ENCODE assay signal across 9 cellular contexts in the genomic region with DNA sequence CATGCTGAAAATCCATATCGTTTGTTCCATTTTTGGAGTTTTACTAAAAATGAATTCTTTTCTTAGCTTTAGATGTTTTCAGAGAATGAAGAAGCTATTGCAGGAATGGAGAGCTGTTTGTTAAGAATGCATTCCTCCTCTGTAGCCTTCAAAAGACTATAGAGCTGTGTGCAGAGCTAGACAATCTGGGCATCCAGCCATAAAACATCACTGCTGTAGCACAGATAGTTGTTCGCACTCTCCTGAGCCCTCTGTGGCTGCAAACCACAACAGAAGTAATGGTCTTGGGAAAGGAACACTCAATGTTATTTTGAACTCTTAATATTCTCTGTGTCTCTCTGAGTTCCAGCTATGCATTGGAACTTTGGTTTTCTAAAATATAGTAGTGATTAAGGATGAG. TPM values are rescaled to one million over a fixed set of nuclear protein-coding genes. Genes with fewer than 3 reads are reported as not detected.
DNase-seq lines count a peak whose midpoint lies in the region; ATAC-seq, FAIRE-seq and TF ChIP-seq lines count a peak whose summit lies in the region.
"Had no signal": no experiment of that assay in that cellular context is flagged by ENCODE, and none has a peak within 500 bp of the region (broad histone marks: within the 10 kb centered on the region; RNA-seq: fewer than 3 reads in every experiment).

No MANE protein-coding gene starts in this region.

- H2BK15ac ChIP-seq in IMR-90 (ENCODE audit: low read depth, low read length), result no peak overlapping the region

- H4K5ac ChIP-seq in IMR-90 (ENCODE audit: low read depth, low read length), result no peak overlapping the region

- H3K79me2 ChIP-seq in neural progenitor cell (ENCODE audit: low read depth), result peaks cover 93% of the 10 kb centered on the region

- H3K9me3 ChIP-seq in IMR-90 (ENCODE audit: control insufficient read depth, insufficient read depth, low read length) (no peaks in the 10 kb centered on the region), T-helper 17 cell (ENCODE audit: control insufficient read depth, low read length, poor library complexity, severe bottlenecking) (no peaks in the 10 kb centered on the region), neural progenitor cell (ENCODE audit: low read depth) (no peaks in the 10 kb centered on the region)
- H3K9me3 ChIP-seq: breast epithelium had no signal

- H3K4me2 ChIP-seq in IMR-90 (ENCODE audit: low read depth, low read length) (no peak overlapping the region), neural progenitor cell (peak overlapping the region; percentile 57)

- dilution Hi-C loops in IMR-90 (cut with HindIII; ENCODE audit: low sequenced_read_pairs, unreplicated experiment), result no loop called here

- TF ChIP-seq POLR2A in IMR-90 (IDR thresholded peaks at IDR 0.05; ENCODE audit: low read depth, low read length), result no peak

- no peak overlapping the region for H3K56ac ChIP-seq in IMR-90 (ENCODE audit: extremely low read depth, insufficient read depth, low read length)

- WGBS in IMR-90 (ENCODE audit: extremely low coverage in 2 of 2, insufficient read length in 1 of 2), 2 experiments, result no CpG with 5 or more reads among the region's 2 CpGs

- no peak overlapping the region for H3K18ac ChIP-seq in IMR-90 (ENCODE audit: low read depth, low read length)

- H2AK5ac ChIP-seq in IMR-90 (ENCODE audit: low read depth, low read length), result no peak overlapping the region

- H3K4ac ChIP-seq in IMR-90 (ENCODE audit: low read depth, low read length), result no peak overlapping the region

- H3K9me3 Mint-ChIP-seq in neural progenitor cell, result no peaks in the 10 kb centered on the region

- H2AK9ac ChIP-seq in IMR-90 (replicated peaks; ENCODE audit: low read depth, low read length, poor library complexity), result no peak overlapping the region

- H3K4me3 Mint-ChIP-seq in T-helper 17 cell (peak overlapping the region; percentile 59), neural progenitor cell (peak overlapping the region; percentile 3)

- FAIRE-seq in D721Med (lab: Jason Lieb, UNC), result no peak

- no peaks in the 10 kb centered on the region for H3K27me3 Mint-ChIP-seq in T-helper 17 cell
- no peaks in the 10 kb centered on the region for H3K27me3 Mint-ChIP-seq in neural progenitor cell (ENCODE audit: insufficient read depth, low read depth)

- no peak overlapping the region for H2BK120ac ChIP-seq in IMR-90 (ENCODE audit: low read depth, low read length)

- H3K27me3 ChIP-seq in IMR-90 (ENCODE audit: control insufficient read depth, insufficient read depth, low read length) (no peaks in the 10 kb centered on the region), dorsolateral prefrontal cortex (no peaks in the 10 kb centered on the region), neural progenitor cell (peaks cover 6% of the 10 kb centered on the region)
- H3K27me3 ChIP-seq: breast epithelium had no signal

- peaks cover 45% of the 10 kb centered on the region; the same call in 1 of the 2 replicates for H4K20me1 ChIP-seq in IMR-90 (ENCODE audit: insufficient read depth, low read length)
- peaks cover 88% of the 10 kb centered on the region for H4K20me1 ChIP-seq in neural progenitor cell (ENCODE audit: low read depth)

- H2BK5ac ChIP-seq in IMR-90 (ENCODE audit: low read depth, low read length, poor library complexity, severe bottlenecking), result no peak overlapping the region

- H3K4me3 ChIP-seq in AG09309 (ENCODE audit: control insufficient read depth, low read depth, low read length), result no peak overlapping the region
- H3K4me3 ChIP-seq in IMR-90 (ENCODE audit: insufficient read depth, low read depth, low read length), result no peak overlapping the region
- H3K4me3 ChIP-seq in dorsolateral prefrontal cortex, result peak overlapping the region in 34 of 59 donors; percentile 2 to 90 (median 75)
- H3K4me3 ChIP-seq in neural progenitor cell, result peak overlapping the region; percentile 8
- H3K4me3 ChIP-seq: breast epithelium had no signal

- H4K8ac ChIP-seq in IMR-90 (ENCODE audit: low read depth in 2 of 2, low read length in 2 of 2), result no peak overlapping the region

- H3K27ac ChIP-seq in IMR-90 (ENCODE audit: insufficient read depth, low read length), result no peak overlapping the region
- peak overlapping the region in 38 of 59 donors; percentile 1 to 74 (median 44) for H3K27ac ChIP-seq in dorsolateral prefrontal cortex
- no peak overlapping the region for H3K27ac ChIP-seq in neural progenitor cell
- H3K27ac ChIP-seq: breast epithelium had no signal

- ATAC-seq in IMR-90 (ENCODE audit: low read depth), result peak; percentile 55
- ATAC-seq in T-helper 17 cell, result peak; percentile 64

- no peak overlapping the region for H2AFZ ChIP-seq in IMR-90 (replicated peaks; ENCODE audit: low read length, poor library complexity)
- H2AFZ ChIP-seq in neural progenitor cell (replicated peaks), result no peak overlapping the region

- in situ Hi-C loops in IMR-90 (cut with MboI; ENCODE audit: low sequenced_read_pairs), result no loop called here

- DNase-seq in AG09309 (ENCODE audit: low read depth), result peak; percentile 72
- DNase-seq in IMR-90, result peak; percentile 93
- peak in 1 of 3 donors; percentile 24 for DNase-seq in T-helper 17 cell
- peak in 7 of 10 donors; percentile 52 to 80 (median 62) for DNase-seq in dorsolateral prefrontal cortex
- peak; percentile 74 for DNase-seq in neural progenitor cell (ENCODE audit: low spot score)
- DNase-seq in SW 1271 (lab: John Stamatoyannopoulos, UW), result no peak
- DNase-seq in 8988T, result no peak
- no peak for DNase-seq in D721Med (ENCODE audit: insufficient read length, low spot score)

- H2BK20ac ChIP-seq in IMR-90 (ENCODE audit: low read depth, low read length), result no peak overlapping the region

- TF ChIP-seq RAD21 in IMR-90 (IDR thresholded peaks at IDR 0.05; ENCODE audit: low read length), result no peak

- no peak overlapping the region for H4K91ac ChIP-seq in IMR-90 (ENCODE audit: insufficient read depth, low read depth, low read length)

- peaks cover 62% of the 10 kb centered on the region for H3K4me1 Mint-ChIP-seq in T-helper 17 cell
- peaks cover 52% of the 10 kb centered on the region for H3K4me1 Mint-ChIP-seq in neural progenitor cell

- H3K9ac ChIP-seq in IMR-90 (ENCODE audit: low read depth, low read length) (no peak overlapping the region), neural progenitor cell (no peak overlapping the region)

- TF ChIP-seq CTCF in AG09309 (IDR thresholded peaks at IDR 0.05; ENCODE audit: control insufficient read depth, insufficient read depth, low read depth, low read length, missing control alignments) (no peak), IMR-90 (conservative IDR thresholded peaks at IDR 0.05; ENCODE audit: low read depth, low read length) (no peak), dorsolateral prefrontal cortex (IDR thresholded peaks at IDR 0.05 in 54 of 56, conservative IDR thresholded peaks at IDR 0.05 in 2 of 56; ENCODE audit: low read depth in 1 of 56, partially characterized antibody in 56 of 56) (peak in 9 of 56 donors; percentile 5 to 40 (median 15)), neural progenitor cell (IDR thresholded peaks at IDR 0.05) (no peak), D721Med (IDR thresholded peaks at IDR 0.05; ENCODE audit: insufficient read depth, missing control alignments) (no peak)

- H3K9me1 ChIP-seq in IMR-90 (ENCODE audit: insufficient read depth, low read length), result peaks cover 15% of the 10 kb centered on the region

- H3F3A ChIP-seq in neural progenitor cell (ENCODE audit: low read depth), result peaks cover 10% of the 10 kb centered on the region

- no peaks in the 10 kb centered on the region; the same call in 1 of the 2 replicates for H3K4me1 ChIP-seq in IMR-90 (ENCODE audit: control insufficient read depth, insufficient read depth, low read length)
- peaks cover 47% of the 10 kb centered on the region for H3K4me1 ChIP-seq in neural progenitor cell

- H3K23ac ChIP-seq in IMR-90 (ENCODE audit: low read depth, low read length), result no peak overlapping the region

- H3K27ac Mint-ChIP-seq in T-helper 17 cell (no peak overlapping the region), neural progenitor cell (no peak overlapping the region)

- H3K36me3 ChIP-seq in IMR-90 (ENCODE audit: control insufficient read depth, insufficient read depth, low read length), result no peaks in the 10 kb centered on the region
- H3K36me3 ChIP-seq in neural progenitor cell, result no peaks in the 10 kb centered on the region
- H3K36me3 ChIP-seq: breast epithelium had no signal

- no TSS peak for BruUV-seq in IMR-90 (replicated peaks; lab: Mats Ljungman, UMichigan)

- H3K36me3 Mint-ChIP-seq in T-helper 17 cell (ENCODE audit: low read depth) (no peaks in the 10 kb centered on the region), neural progenitor cell (no peaks in the 10 kb centered on the region)

- POLR2A ChIA-PET in IMR-90 (lab: Charles Lee; ENCODE audit: unreplicated experiment), result no interaction called here

- CTCF ChIA-PET in IMR-90 (lab: Yijun Ruan, JAX), result interaction anchor here (0.6 to 2.2 kb wide), 4 partner anchors 26 to 404 kb away, joined by 3 to 8 read pairs (median 3); no protein-coding TSS in a partner anchor

- peaks cover 29 to 66% of the 10 kb centered on the region in 2 experiments for H3K79me1 ChIP-seq in IMR-90 (ENCODE audit: low read depth in 1 of 2, low read length in 2 of 2)

- H3K14ac ChIP-seq in IMR-90 (replicated peaks; ENCODE audit: low read depth, low read length), result no peak overlapping the region

- intact Hi-C loops in IMR-90 (cut with micrococcal nuclease), result loop anchor here (2.0 to 5.0 kb wide), 2 partner anchors 49 to 421 kb away; no protein-coding TSS in a partner anchor
- intact Hi-C loops in dorsolateral prefrontal cortex (cut with DNase I), result loop anchor here (5.0 kb wide), 1 partner anchor 49 kb away; no protein-coding TSS in a partner anchor

TF ChIP-seq in IMR-90, 13 proteins besides CTCF, POLR2A, EP300 and RAD21 (continues in another document):
- no peak for TF ChIP-seq CEBPB (IDR thresholded peaks at IDR 0.05; ENCODE audit: low read depth, low read length)
- TF ChIP-seq, protein P1, sequence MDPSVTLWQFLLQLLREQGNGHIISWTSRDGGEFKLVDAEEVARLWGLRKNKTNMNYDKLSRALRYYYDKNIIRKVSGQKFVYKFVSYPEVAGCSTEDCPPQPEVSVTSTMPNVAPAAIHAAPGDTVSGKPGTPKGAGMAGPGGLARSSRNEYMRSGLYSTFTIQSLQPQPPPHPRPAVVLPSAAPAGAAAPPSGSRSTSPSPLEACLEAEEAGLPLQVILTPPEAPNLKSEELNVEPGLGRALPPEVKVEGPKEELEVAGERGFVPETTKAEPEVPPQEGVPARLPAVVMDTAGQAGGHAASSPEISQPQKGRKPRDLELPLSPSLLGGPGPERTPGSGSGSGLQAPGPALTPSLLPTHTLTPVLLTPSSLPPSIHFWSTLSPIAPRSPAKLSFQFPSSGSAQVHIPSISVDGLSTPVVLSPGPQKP (IDR thresholded peaks at IDR 0.05; ENCODE audit: borderline replicate concordance, low read depth, low read length), result no peak
- no peak for TF ChIP-seq MXI1 (IDR thresholded peaks at IDR 0.05; ENCODE audit: borderline replicate concordance, low read depth, low read length)
- TF ChIP-seq MAFK (IDR thresholded peaks at IDR 0.05; ENCODE audit: low read depth, low read length), result no peak

RNA-seq across cellular contexts. Expression of a gene that starts 4.9 kb away (rescaled TPM):
- total RNA-seq in IMR-90 (2012; rRNA removed), result 2.7 and 3.6 TPM in 2 replicates
- 1.6 and 1.9 TPM in 2 replicates for polyA plus RNA-seq in IMR-90 (2012; rRNA removed)
- 0.61 and 1.1 TPM in 2 replicates for polyA plus RNA-seq in IMR-90 (2012; cell fraction: cytosol; rRNA removed)
- 3.7 and 3.8 TPM in 2 replicates for polyA plus RNA-seq in IMR-90 (2012; cell fraction: nucleus; rRNA removed; ENCODE audit: low replicate concordance)
- total RNA-seq in T-helper 17 cell, result 10 to 100 TPM; 64.4 to 64.5 TPM
- total RNA-seq in dorsolateral prefrontal cortex, result 100 to 1,000 TPM in 37 of 120 experiments, 10 to 100 TPM in 83; 57.8 to 136 (median 94.4) TPM
- total RNA-seq in neural progenitor cell (ENCODE audit: low replicate concordance), result 11.4 and 14.9 TPM in 2 replicates

Comparison
In these comparisons a context has a peak if more than half of its experiments do, and no peak if none do; other contexts are left out.
1. DNase-seq: peak in AG09309 (single experiment), IMR-90 (single experiment), dorsolateral prefrontal cortex (7 of 10) and neural progenitor cell (single experiment); none in SW 1271 (0 of 2), 8988T (single experiment) and D721Med (single experiment).
2. H3K4me3 ChIP-seq: peak in dorsolateral prefrontal cortex (34 of 59) and neural progenitor cell (single experiment); none in AG09309 (single experiment) and IMR-90 (single experiment).
3. H3K27ac ChIP-seq: peak in dorsolateral prefrontal cortex (38 of 59); none in IMR-90 (single experiment) and neural progenitor cell (single experiment).